ENCODE assay signal across 23 cellular contexts in the genomic region with DNA sequence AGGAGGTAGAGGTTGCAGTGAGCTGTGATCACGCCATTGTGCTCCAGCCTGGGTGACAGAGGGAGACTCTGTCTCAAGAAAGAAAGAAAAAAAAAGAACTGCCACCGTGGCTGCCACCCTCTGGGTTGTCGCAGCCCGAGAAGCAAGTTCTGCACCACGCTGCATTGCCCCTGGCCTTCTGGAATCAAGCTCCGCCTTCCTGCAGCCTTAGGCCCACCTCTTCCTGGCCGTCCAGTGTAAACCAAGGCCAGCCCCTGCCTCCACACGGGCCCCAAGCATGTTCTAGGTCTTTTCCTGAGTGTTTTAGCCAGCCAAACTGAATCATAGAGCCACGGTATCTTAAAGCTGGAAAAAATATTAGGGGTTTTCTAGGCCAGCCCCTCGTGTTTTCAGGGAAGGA.
"Had no signal": no experiment of that assay in that cellular context is flagged by ENCODE, and none has a peak within 500 bp of the region (broad histone marks: within the 10 kb centered on the region; RNA-seq: fewer than 3 reads in every experiment).

No MANE protein-coding gene starts in this region.

- H3K9ac ChIP-seq: KMS-11 had no signal

- ATAC-seq: K562 had no signal

- DNase-seq: Kasumi-1, MM.1S, NCI-H1092 treated with DMSO at 0.1 percent for 48 hours, NCI-H1436, NCI-H187, NCI-H2029, NCI-H2081 treated with DMSO at 0.1 percent for 48 hours, NCI-H2171, NCI-H226, NCI-H446, NCI-H510A, NCI-H524 treated with DMSO at 0.1 percent for 48 hours, NCI-H69, NCI-H774, Right ventricle myocardium superior, RPMI8226, SIG-M5 had no signal

- H3K27me3 ChIP-seq: SJSA1 had no signal

- H3K36me3 ChIP-seq: SJSA1 had no signal

- H3K4me1 ChIP-seq: SJSA1 had no signal

- H3K27me3 Mint-ChIP-seq: IgD-negative memory B cell had no signal

- H3K4me2 ChIP-seq: KMS-11 had no signal

- H3K4me3 Mint-ChIP-seq: IgD-negative memory B cell had no signal

- H3K4me3 ChIP-seq: K562, SJSA1, SK-N-MC had no signal

- H3K27ac ChIP-seq: HL-60, KMS-11, SJSA1, SK-N-MC had no signal
